6 cellular contexts compared by ENCODE assay signal in the genomic region with DNA sequence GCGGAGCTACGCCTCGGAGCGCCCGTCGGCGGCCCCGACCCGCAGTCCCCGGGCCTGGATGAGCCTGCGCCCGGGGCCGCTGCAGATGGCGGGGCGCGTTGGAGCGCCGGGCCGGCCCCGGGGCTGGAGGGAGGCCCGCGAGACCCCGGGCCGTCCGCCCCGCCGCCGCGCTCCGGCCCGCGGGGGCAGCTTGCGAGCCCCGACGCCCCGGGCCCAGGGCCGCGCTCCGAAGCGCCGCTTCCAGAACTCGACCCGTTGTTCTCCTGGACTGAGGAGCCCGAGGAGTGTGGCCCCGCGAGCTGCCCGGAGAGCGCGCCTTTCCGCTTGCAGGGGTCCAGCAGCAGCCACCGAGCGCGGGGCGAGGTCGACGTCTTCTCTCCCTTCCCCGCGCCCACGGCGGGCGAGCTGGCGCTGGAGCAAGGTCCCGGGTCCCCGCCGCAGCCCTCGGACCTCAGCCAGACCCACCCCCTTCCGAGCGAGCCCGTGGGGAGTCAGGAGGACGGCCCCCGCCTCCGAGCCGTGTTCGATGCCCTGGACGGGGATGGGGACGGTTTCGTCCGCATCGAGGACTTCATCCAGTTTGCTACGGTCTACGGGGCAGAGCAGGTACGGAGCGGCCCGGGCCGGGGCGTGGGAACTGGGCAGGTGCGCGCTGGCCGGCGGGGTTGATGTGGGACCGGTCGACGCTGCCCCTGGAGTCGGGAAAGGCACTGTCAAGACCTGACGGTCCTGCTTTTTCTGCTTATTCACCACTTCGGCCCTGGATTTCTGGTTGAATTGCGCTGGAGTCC. TPM values are rescaled to one million over a fixed set of nuclear protein-coding genes. Genes with fewer than 3 reads are reported as not detected.
DNase-seq lines count a peak whose midpoint lies in the region; ATAC-seq, FAIRE-seq and TF ChIP-seq lines count a peak whose summit lies in the region.

No MANE protein-coding gene starts in this region.

- ATAC-seq in GM21723 (IDR thresholded peaks at IDR 0.05; ENCODE audit: unreplicated experiment) (peak; percentile 24), upper lobe of right lung (peak; percentile 2)

- H3K27ac ChIP-seq in SJSA1: no peak overlapping the region
- H3K27ac ChIP-seq in upper lobe of right lung: no peak overlapping the region

- no peaks in the 10 kb centered on the region for H3K27me3 ChIP-seq in SJSA1 (replicated peaks)
- H3K27me3 ChIP-seq in upper lobe of right lung: no peaks in the 10 kb centered on the region

- no peak for FAIRE-seq in RCC 7860 (lab: Jason Lieb, UNC)

- H3K4me3 ChIP-seq in SJSA1 (peak overlapping the region; percentile 52), iPS-11a (ENCODE audit: low read depth, low read length) (peak overlapping the region; percentile 70), upper lobe of right lung (peak overlapping the region; percentile 72)

- peaks cover 42% of the 10 kb centered on the region for H3K4me1 ChIP-seq in SJSA1 (replicated peaks)
- peaks cover 25% of the 10 kb centered on the region for H3K4me1 ChIP-seq in upper lobe of right lung

- TF ChIP-seq CTCF in upper lobe of right lung (IDR thresholded peaks at IDR 0.05): no peak

- H3K9me3 ChIP-seq in SJSA1 (replicated peaks) (no peaks in the 10 kb centered on the region), upper lobe of right lung (no peaks in the 10 kb centered on the region)

- intact Hi-C loops in upper lobe of right lung (cut with DNase I): no loop called here

- peaks cover 5% of the 10 kb centered on the region; the same call in 1 of the 2 replicates for H3K36me3 ChIP-seq in SJSA1
- H3K36me3 ChIP-seq in upper lobe of right lung: no peaks in the 10 kb centered on the region

- peak in 1 of 2 experiments; percentile 23 for DNase-seq in SJSA1 (ENCODE audit: low read depth in 1 of 2, low spot score in 2 of 2)
- no peak for DNase-seq in upper lobe of right lung
- no peak for DNase-seq in RCC 7860 (ENCODE audit: low spot score)
- DNase-seq in central memory CD4-positive, alpha-beta T cell: no peak

RNA-seq across cellular contexts. Expression of a gene that starts 0.9 kb away (rescaled TPM):
- 21.1 and 23.6 TPM in 2 replicates for total RNA-seq in SJSA1 (2014; rRNA removed; shearing (Covaris generic))
- total RNA-seq in upper lobe of right lung: 44.1 TPM

RNA-seq across cellular contexts. Expression of a gene that starts 24.6 kb away (rescaled TPM):
- 0.69 and 5.8 TPM in 2 replicates for total RNA-seq in SJSA1 (2014; rRNA removed; shearing (Covaris generic))
- 14.2 TPM for total RNA-seq in upper lobe of right lung

RNA-seq across cellular contexts. Expression of a gene that starts 29.3 kb away (rescaled TPM):
- total RNA-seq in SJSA1 (2014; rRNA removed; shearing (Covaris generic)): 62.7 and 82.9 TPM in 2 replicates
- 45.6 TPM for total RNA-seq in upper lobe of right lung

RNA-seq across cellular contexts. Expression of a gene that starts 44.5 kb away (rescaled TPM):
- 34.9 and 39.7 TPM in 2 replicates for total RNA-seq in SJSA1 (2014; rRNA removed; shearing (Covaris generic))
- 65.2 TPM for total RNA-seq in upper lobe of right lung

RNA-seq across cellular contexts. Expression of a gene that starts 56.0 kb away (rescaled TPM):
- total RNA-seq in SJSA1 (2014; rRNA removed; shearing (Covaris generic)): 150 and 154 TPM in 2 replicates
- 39.0 TPM for total RNA-seq in upper lobe of right lung
